ENCODE assay signal across 15 cellular contexts in the genomic region with DNA sequence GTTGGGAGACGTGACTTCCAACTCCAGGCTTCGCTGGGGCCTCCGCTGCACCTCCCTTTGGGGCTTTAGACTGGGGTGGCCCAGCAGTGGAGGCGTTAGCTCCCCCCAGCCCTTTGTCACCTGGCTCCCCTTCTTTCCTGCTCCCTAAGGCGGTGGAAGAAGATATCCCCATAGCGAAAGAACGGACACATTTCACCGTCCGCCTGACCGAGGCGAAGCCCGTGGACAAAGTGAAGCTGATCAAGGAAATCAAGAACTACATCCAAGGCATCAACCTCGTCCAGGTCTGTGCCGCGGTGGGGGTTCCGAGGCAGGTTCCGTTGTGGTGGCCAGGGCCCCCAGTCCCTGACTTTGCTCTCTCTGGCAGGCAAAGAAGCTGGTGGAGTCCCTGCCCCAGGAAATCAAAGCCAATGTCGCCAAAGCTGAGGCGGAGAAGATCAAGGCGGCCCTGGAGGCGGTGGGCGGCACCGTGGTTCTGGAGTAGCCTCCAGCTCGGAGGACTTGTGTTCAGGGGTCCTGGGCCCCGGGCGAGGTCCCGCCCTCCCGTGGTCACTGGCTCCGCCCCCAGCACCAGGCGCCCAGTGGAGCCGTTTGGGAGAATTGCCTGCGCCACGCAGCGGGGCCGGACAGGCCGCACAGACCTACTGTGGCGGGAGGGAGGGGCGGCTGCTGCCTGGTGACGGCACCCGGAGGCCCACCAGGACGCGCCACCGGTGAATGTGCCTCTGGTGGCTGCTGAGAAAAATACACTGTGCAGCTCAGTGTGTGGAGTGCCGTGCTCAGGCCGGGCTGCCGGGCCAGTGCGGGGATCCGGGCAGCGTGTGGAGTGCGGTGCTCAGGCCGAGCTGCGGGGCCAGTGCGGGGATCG. TPM values are rescaled to one million over a fixed set of nuclear protein-coding genes. Genes with fewer than 3 reads are reported as not detected.
DNase-seq lines count a peak whose midpoint lies in the region; ATAC-seq and TF ChIP-seq lines count a peak whose summit lies in the region.
"Had no signal": no experiment of that assay in that cellular context is flagged by ENCODE, and none has a peak within 500 bp of the region (broad histone marks: within the 10 kb centered on the region; RNA-seq: fewer than 3 reads in every experiment).

No MANE protein-coding gene starts in this region.

- in situ Hi-C loops in Panc1 (cut with HindIII; ENCODE audit: low pct_unique_long_range_greater_than_20kb, low sequenced_read_pairs): no loop called here

- no peak overlapping the region for H3K14ac ChIP-seq in trophoblast cell (ENCODE audit: low read length)

- CTCF ChIA-PET in Panc1 (lab: Charles Lee): no interaction called here

- peak overlapping the region; percentile 12 for H4K12ac ChIP-seq in trophoblast cell (ENCODE audit: low read depth, low read length)

- peaks cover 44% of the 10 kb centered on the region for H3F3A ChIP-seq in neural progenitor cell (ENCODE audit: low read depth)

- H3K4ac ChIP-seq in trophoblast cell (ENCODE audit: low read depth, low read length): no peak overlapping the region

- H3K36me3 Mint-ChIP-seq in neural progenitor cell: peaks cover 13% of the 10 kb centered on the region

- ATAC-seq in Right ventricle myocardium superior (ENCODE audit: poor library complexity) (no peak), heart right ventricle (no peak), Panc1 (no peak), HG02938 (IDR thresholded peaks at IDR 0.05; ENCODE audit: unreplicated experiment) (no peak)
- ATAC-seq: activated T-helper 17 cell treated with anti-CD3 and anti-CD28 coated beads, Interleukin-2, amount 50 U/mL, for 72 hours; left lobe of liver; sciatic nerve had no signal

- 91 to 92% methylated on average over 54 of the region's 54 CpGs for WGBS in heart right ventricle, 2 donors
- no CpG with 5 or more reads among the region's 54 CpGs for WGBS in trophoblast cell (ENCODE audit: extremely low coverage, insufficient coverage, insufficient read length)

- H3K27me3 Mint-ChIP-seq in neural progenitor cell (ENCODE audit: insufficient read depth, low read depth): peaks cover 7% of the 10 kb centered on the region
- H3K27me3 Mint-ChIP-seq: activated CD4-positive, alpha-beta memory T cell treated with anti-CD3 and anti-CD28 coated beads, Interleukin-2, amount 10 ng/mL, durations not matched to agents 7 days and 5 days; activated T-helper 17 cell treated with anti-CD3 and anti-CD28 coated beads, Interleukin-2, amount 50 U/mL, for 72 hours; CD4-positive, alpha-beta memory T cell had no signal

- H3K9me3 Mint-ChIP-seq in neural progenitor cell: no peaks in the 10 kb centered on the region
- H3K9me3 Mint-ChIP-seq: activated CD4-positive, alpha-beta memory T cell treated with anti-CD3 and anti-CD28 coated beads, Interleukin-2, amount 10 ng/mL, durations not matched to agents 7 days and 5 days; activated T-helper 17 cell treated with anti-CD3 and anti-CD28 coated beads, Interleukin-2, amount 50 U/mL, for 72 hours had no signal

- H3K4me1 ChIP-seq in heart right ventricle (peaks cover 19 to 44% (median 35%) of the 10 kb centered on the region in 9 donors), Panc1 (ENCODE audit: control insufficient read depth, insufficient read depth, low read length) (peaks cover 27% of the 10 kb centered on the region), trophoblast cell (ENCODE audit: control insufficient read depth in 1 of 2, insufficient read depth in 2 of 2, low read length in 2 of 2) (peaks cover 19 to 26% of the 10 kb centered on the region in 2 experiments), neural progenitor cell (peaks cover 27% of the 10 kb centered on the region)

- H3K27ac ChIP-seq in heart right ventricle (no peak overlapping the region), Panc1 (ENCODE audit: low read length) (no peak overlapping the region), trophoblast cell (ENCODE audit: low read depth, low read length) (no peak overlapping the region), neural progenitor cell (no peak overlapping the region)
- H3K27ac ChIP-seq: PC-9 had no signal

- no peak overlapping the region for H3K4me3 Mint-ChIP-seq in neural progenitor cell
- H3K4me3 Mint-ChIP-seq: activated CD4-positive, alpha-beta memory T cell treated with anti-CD3 and anti-CD28 coated beads, Interleukin-2, amount 10 ng/mL, durations not matched to agents 7 days and 5 days; activated T-helper 17 cell treated with anti-CD3 and anti-CD28 coated beads, Interleukin-2, amount 50 U/mL, for 72 hours had no signal

- TF ChIP-seq CTCF in heart right ventricle (IDR thresholded peaks at IDR 0.05) (no peak), Panc1 (IDR thresholded peaks at IDR 0.05) (peak; percentile 23; the same call in 1 of the 2 replicates), neural progenitor cell (IDR thresholded peaks at IDR 0.05) (no peak)

- no peak overlapping the region for H2AK5ac ChIP-seq in trophoblast cell (ENCODE audit: low read length)

- no peak overlapping the region for H3K4me2 ChIP-seq in trophoblast cell (ENCODE audit: low read length)
- no peak overlapping the region for H3K4me2 ChIP-seq in neural progenitor cell
- H3K4me2 ChIP-seq: PC-9 had no signal

- peaks cover 12% of the 10 kb centered on the region for H3K79me1 ChIP-seq in trophoblast cell (ENCODE audit: low read length)

- H3K9me3 ChIP-seq in heart right ventricle: no peaks in the 10 kb centered on the region
- H3K9me3 ChIP-seq in Panc1 (ENCODE audit: control insufficient read depth, insufficient read depth, low read depth, low read length): no peaks in the 10 kb centered on the region
- peaks cover 2% of the 10 kb centered on the region for H3K9me3 ChIP-seq in trophoblast cell (ENCODE audit: insufficient read depth, low read depth, low read length)
- H3K9me3 ChIP-seq in neural progenitor cell (ENCODE audit: low read depth): no peaks in the 10 kb centered on the region

- H3K23ac ChIP-seq in trophoblast cell (ENCODE audit: low read length): no peak overlapping the region

- H3K27me3 ChIP-seq in heart right ventricle: no peaks in the 10 kb centered on the region
- H3K27me3 ChIP-seq in Panc1 (ENCODE audit: control insufficient read depth, insufficient read depth, low read length): no peaks in the 10 kb centered on the region
- no peaks in the 10 kb centered on the region for H3K27me3 ChIP-seq in trophoblast cell (ENCODE audit: insufficient read depth, low read length)
- H3K27me3 ChIP-seq in neural progenitor cell: peaks cover 21% of the 10 kb centered on the region

- H2AFZ ChIP-seq in trophoblast cell (ENCODE audit: insufficient read depth, low read length, poor library complexity) (no peak overlapping the region), neural progenitor cell (replicated peaks) (no peak overlapping the region)
- H2AFZ ChIP-seq: PC-9 had no signal

- POLR2A ChIA-PET in Panc1 (lab: Charles Lee): interaction anchor here (0.5 kb wide), 1 partner anchor 519 kb away, joined by 4 read pairs; no protein-coding TSS in a partner anchor

- H2BK120ac ChIP-seq in trophoblast cell (ENCODE audit: insufficient read depth, low read length, poor library complexity): no peak overlapping the region

- H3K27ac Mint-ChIP-seq in neural progenitor cell: no peak overlapping the region
- H3K27ac Mint-ChIP-seq: activated CD4-positive, alpha-beta memory T cell treated with anti-CD3 and anti-CD28 coated beads, Interleukin-2, amount 10 ng/mL, durations not matched to agents 7 days and 5 days; activated T-helper 17 cell treated with anti-CD3 and anti-CD28 coated beads, Interleukin-2, amount 50 U/mL, for 72 hours had no signal

- DNase-seq in Right ventricle myocardium superior (peak; percentile 30), heart right ventricle (no peak), Panc1 (ENCODE audit: low read depth, low spot score) (no peak), trophoblast cell (no peak), neural progenitor cell (ENCODE audit: low spot score) (no peak)
- DNase-seq: activated CD4-positive, alpha-beta memory T cell treated with anti-CD3 and anti-CD28 coated beads, Interleukin-2, amount 10 ng/mL, durations not matched to agents 7 days and 5 days; CD4-positive, alpha-beta memory T cell; NCI-H1092 treated with DMSO at 0.1 percent for 48 hours; nucleus accumbens; PC-9; stimulated activated CD4-positive, alpha-beta T cell treated with anti-CD3 and anti-CD28 coated beads, Interleukin-2, amount 100 ng/mL, for 24 hours had no signal

- peaks cover 0 to 42% (median 8%) of the 10 kb centered on the region in 9 donors for H3K36me3 ChIP-seq in heart right ventricle
- H3K36me3 ChIP-seq in Panc1 (ENCODE audit: control insufficient read depth, insufficient read depth, low read length): peaks cover 20% of the 10 kb centered on the region; the same call in 1 of the 2 replicates
- peaks cover 39 to 43% of the 10 kb centered on the region in 2 experiments for H3K36me3 ChIP-seq in trophoblast cell (ENCODE audit: control insufficient read depth in 1 of 2, insufficient read depth in 2 of 2, low read length in 2 of 2)
- H3K36me3 ChIP-seq in neural progenitor cell: no peaks in the 10 kb centered on the region

- TSS peak; percentile 56 for BruUV-seq in Panc1 (replicated peaks; lab: Mats Ljungman, UMichigan)

- intact Hi-C loops in Right ventricle myocardium superior (cut with DNase I): no loop called here
- intact Hi-C loops in heart right ventricle (cut with DNase I): no loop called here
- intact Hi-C loops in Panc1 (cut with micrococcal nuclease; ENCODE audit: unreplicated experiment): no loop called here

- H3K79me2 ChIP-seq in trophoblast cell (ENCODE audit: control insufficient read depth, insufficient read depth, low read length, poor library complexity): peaks cover 16% of the 10 kb centered on the region
- H3K79me2 ChIP-seq in neural progenitor cell (ENCODE audit: low read depth): peaks cover 35% of the 10 kb centered on the region

- peaks cover 12% of the 10 kb centered on the region for H4K20me1 ChIP-seq in neural progenitor cell (ENCODE audit: low read depth)

- no peak overlapping the region for H3K18ac ChIP-seq in trophoblast cell (ENCODE audit: low read length)

- H4K91ac ChIP-seq in trophoblast cell (ENCODE audit: low read depth, low read length): no peak overlapping the region

- H3K9ac ChIP-seq in trophoblast cell (ENCODE audit: low read length) (no peak overlapping the region), neural progenitor cell (no peak overlapping the region)

- H4K8ac ChIP-seq in trophoblast cell (ENCODE audit: low read depth, low read length): no peak overlapping the region

- H3K4me3 ChIP-seq in heart right ventricle (no peak overlapping the region), Panc1 (ENCODE audit: low read depth in 2 of 2, low read length in 2 of 2) (no peak overlapping the region), trophoblast cell (ENCODE audit: low read depth, low read length) (no peak overlapping the region), neural progenitor cell (no peak overlapping the region)
- H3K4me3 ChIP-seq: PC-9 had no signal

- H2BK5ac ChIP-seq in trophoblast cell (ENCODE audit: low read depth, low read length, poor library complexity): no peak overlapping the region

- H3K4me1 Mint-ChIP-seq in neural progenitor cell: peaks cover 25% of the 10 kb centered on the region

- no peak overlapping the region for H2BK12ac ChIP-seq in trophoblast cell (ENCODE audit: low read length)

RNA-seq across cellular contexts. Expression of a gene that starts 3.8 kb away (rescaled TPM):
- total RNA-seq in Right ventricle myocardium superior (173 TPM), heart right ventricle (100 to 1,000 TPM; 105 to 216 (median 134) TPM), Panc1 (2021; ENCODE audit: unreplicated experiment) (157 TPM), neural progenitor cell (ENCODE audit: low replicate concordance) (13.2 and 30.9 TPM in 2 replicates)
- polyA plus RNA-seq in heart right ventricle: 100 to 1,000 TPM; 409 to 533 TPM
- 199 TPM for polyA plus RNA-seq in Panc1 (2012; ENCODE audit: insufficient read length)
- polyA plus RNA-seq in trophoblast cell (2013): 59.9 and 63.0 TPM in 2 replicates

RNA-seq across cellular contexts. Expression of a gene that starts 5.1 kb away (rescaled TPM):
- total RNA-seq in Right ventricle myocardium superior (7.0 TPM), heart right ventricle (10 to 100 TPM in 2 of 10 donors, 1 to 10 TPM in 8; 6.7 to 10.5 (median 9.1) TPM), Panc1 (2021; ENCODE audit: unreplicated experiment) (81.2 TPM), neural progenitor cell (ENCODE audit: low replicate concordance) (9.1 and 29.3 TPM in 2 replicates)
- 10 to 100 TPM; 11.7 to 14.6 TPM for polyA plus RNA-seq in heart right ventricle
- polyA plus RNA-seq in Panc1 (2012; ENCODE audit: insufficient read length): 87.0 TPM
- polyA plus RNA-seq in trophoblast cell (2013): 10.3 and 11.3 TPM in 2 replicates

RNA-seq across cellular contexts. Expression of a gene that starts 23.2 kb away (rescaled TPM):
- 34.5 TPM for total RNA-seq in Right ventricle myocardium superior
- 10 to 100 TPM; 33.1 to 53.7 (median 37.8) TPM for total RNA-seq in heart right ventricle
- polyA plus RNA-seq in heart right ventricle: 100 to 1,000 TPM in 1 of 2 donors, 10 to 100 TPM in 1; 83.0 to 102 TPM
- total RNA-seq in Panc1 (2021; ENCODE audit: unreplicated experiment): 240 TPM
- 264 TPM for polyA plus RNA-seq in Panc1 (2012; ENCODE audit: insufficient read length)
- 57.4 and 59.9 TPM in 2 replicates for polyA plus RNA-seq in trophoblast cell (2013)
- total RNA-seq in neural progenitor cell (ENCODE audit: low replicate concordance): 46.2 and 79.3 TPM in 2 replicates

RNA-seq across cellular contexts. Expression of a gene that starts 23.4 kb away (rescaled TPM):
- 11.9 TPM for total RNA-seq in Right ventricle myocardium superior
- 10 to 100 TPM; 11.1 to 19.1 (median 15.7) TPM for total RNA-seq in heart right ventricle
- polyA plus RNA-seq in heart right ventricle: 10 to 100 TPM; 29.1 to 41.2 TPM
- total RNA-seq in Panc1 (2021; ENCODE audit: unreplicated experiment): 52.7 TPM
- 48.7 TPM for polyA plus RNA-seq in Panc1 (2012; ENCODE audit: insufficient read length)
- polyA plus RNA-seq in trophoblast cell (2013): 34.8 and 35.3 TPM in 2 replicates
- 31.2 and 40.3 TPM in 2 replicates for total RNA-seq in neural progenitor cell (ENCODE audit: low replicate concordance)

RNA-seq across cellular contexts. Expression of a gene that starts 40.5 kb away (rescaled TPM):
- total RNA-seq in Right ventricle myocardium superior (4.8 TPM), heart right ventricle (1 to 10 TPM; 3.4 to 9.7 (median 5.4) TPM), Panc1 (2021; ENCODE audit: unreplicated experiment) (74.6 TPM), neural progenitor cell (ENCODE audit: low replicate concordance) (22.4 and 27.8 TPM in 2 replicates)
- polyA plus RNA-seq in heart right ventricle: 10 to 100 TPM; 11.3 to 14.4 TPM
- polyA plus RNA-seq in Panc1 (2012; ENCODE audit: insufficient read length): 88.5 TPM
- 23.6 and 24.3 TPM in 2 replicates for polyA plus RNA-seq in trophoblast cell (2013)
